Comparison of ENCODE assay signal across 10 cellular contexts in genomic region chr2:174595415-174595814, GRCh38. TPM values are rescaled to one million over a fixed set of nuclear protein-coding genes. Genes with fewer than 3 reads are reported as not detected.
DNase-seq lines count a peak whose midpoint lies in the region; ATAC-seq and TF ChIP-seq lines count a peak whose summit lies in the region.
"Had no signal": no experiment of that assay in that cellular context is flagged by ENCODE, and none has a peak within 500 bp of the region (broad histone marks: within the 10 kb centered on the region; RNA-seq: fewer than 3 reads in every experiment).

No MANE protein-coding gene starts in this region.

- intact Hi-C loops in CD14-positive monocyte (cut with micrococcal nuclease) = no loop called here
- intact Hi-C loops in activated CD8-positive, alpha-beta T cell treated with anti-CD3 and anti-CD28 coated beads for 36 hours (cut with micrococcal nuclease) = loop anchor here (10.0 kb wide), 1 partner anchor 101 kb away; no protein-coding TSS in a partner anchor

- no peak overlapping the region for H2AFZ ChIP-seq in neural progenitor cell (replicated peaks)

- H3K36me3 Mint-ChIP-seq in CD14-positive monocyte = peaks cover 51 to 52% of the 10 kb centered on the region in 2 donors
- H3K36me3 Mint-ChIP-seq in activated CD8-positive, alpha-beta T cell treated with anti-CD3 and anti-CD28 coated beads for 36 hours (ENCODE audit: low read depth) = peaks cover 79% of the 10 kb centered on the region
- H3K36me3 Mint-ChIP-seq in neural progenitor cell = peaks cover 4% of the 10 kb centered on the region

- CTCF ChIA-PET in activated CD8-positive, alpha-beta T cell treated with anti-CD3 and anti-CD28 coated beads for 36 hours (lab: Charles Lee) = interaction anchor here (0.6 to 9.1 kb wide), 10 partner anchors 8 to 124 kb away, joined by 3 to 102 read pairs (median 14); no protein-coding TSS in a partner anchor

- no peaks in the 10 kb centered on the region for H4K20me1 ChIP-seq in neural progenitor cell (ENCODE audit: low read depth)

- H3K27ac Mint-ChIP-seq in CD14-positive monocyte = peak overlapping the region; percentile 98 to 100 (median 100)
- H3K27ac Mint-ChIP-seq in activated CD8-positive, alpha-beta T cell treated with anti-CD3 and anti-CD28 coated beads for 36 hours = peak overlapping the region; percentile 100
- H3K27ac Mint-ChIP-seq in neural progenitor cell = no peak overlapping the region

- H3F3A ChIP-seq in neural progenitor cell (ENCODE audit: low read depth) = peaks cover 3% of the 10 kb centered on the region

- no peak overlapping the region for H3K4me2 ChIP-seq in neural progenitor cell

- H3K9me3 ChIP-seq in muscle layer of duodenum (ENCODE audit: control insufficient read depth in 1 of 2, low read length in 2 of 2) (no peaks in the 10 kb centered on the region), neural progenitor cell (ENCODE audit: low read depth) (no peaks in the 10 kb centered on the region)

- H3K27me3 ChIP-seq in muscle layer of duodenum (ENCODE audit: low read depth, low read length) (no peaks in the 10 kb centered on the region), neural progenitor cell (no peaks in the 10 kb centered on the region)

- no peaks in the 10 kb centered on the region for H3K79me2 ChIP-seq in neural progenitor cell (ENCODE audit: low read depth)

- no peak for TF ChIP-seq CTCF in CD14-positive monocyte (IDR thresholded peaks at IDR 0.05)
- TF ChIP-seq CTCF in activated CD8-positive, alpha-beta T cell treated with anti-CD3 and anti-CD28 coated beads for 36 hours (IDR thresholded peaks at IDR 0.05) = no peak
- TF ChIP-seq CTCF in neural progenitor cell (IDR thresholded peaks at IDR 0.05) = no peak

- H3K4me3 Mint-ChIP-seq in CD14-positive monocyte = peak overlapping the region; percentile 88 to 92
- H3K4me3 Mint-ChIP-seq in activated CD8-positive, alpha-beta T cell treated with anti-CD3 and anti-CD28 coated beads for 36 hours = peak overlapping the region; percentile 87
- no peak overlapping the region for H3K4me3 Mint-ChIP-seq in neural progenitor cell

- no peak overlapping the region for H3K9ac ChIP-seq in neural progenitor cell

- POLR2A ChIA-PET in activated CD8-positive, alpha-beta T cell treated with anti-CD3 and anti-CD28 coated beads for 36 hours (lab: Charles Lee) = interaction anchor here (0.6 to 12.4 kb wide), 11 partner anchors 12 to 109 kb away, joined by 3 to 198 read pairs (median 5); partner anchors contain the start of gene GPR155

- H3K4me1 ChIP-seq in muscle layer of duodenum (ENCODE audit: control insufficient read depth in 1 of 2, insufficient read depth in 2 of 2, low read length in 2 of 2) = peaks cover 11 to 30% of the 10 kb centered on the region in 2 donors
- peaks cover 20% of the 10 kb centered on the region for H3K4me1 ChIP-seq in neural progenitor cell

- H3K27ac ChIP-seq in muscle layer of duodenum (ENCODE audit: low read length) (peak overlapping the region; percentile 94), neural progenitor cell (no peak overlapping the region)

- ATAC-seq in GM21723 (IDR thresholded peaks at IDR 0.05; ENCODE audit: unreplicated experiment) (peak; percentile 25), GM21737 (IDR thresholded peaks at IDR 0.05; ENCODE audit: unreplicated experiment) (no peak)
- ATAC-seq in activated CD8-positive, alpha-beta T cell treated with anti-CD3 and anti-CD28 coated beads for 36 hours = peak; percentile 19

- peaks cover 0 to 8% (median 1%) of the 10 kb centered on the region in 3 donors for H3K27me3 Mint-ChIP-seq in CD14-positive monocyte (ENCODE audit: low read depth in 3 of 3)
- H3K27me3 Mint-ChIP-seq in activated CD8-positive, alpha-beta T cell treated with anti-CD3 and anti-CD28 coated beads for 36 hours = no peaks in the 10 kb centered on the region
- H3K27me3 Mint-ChIP-seq in neural progenitor cell (ENCODE audit: insufficient read depth, low read depth) = no peaks in the 10 kb centered on the region

- peaks cover 85% of the 10 kb centered on the region for H3K4me1 Mint-ChIP-seq in CD14-positive monocyte
- peaks cover 42% of the 10 kb centered on the region for H3K4me1 Mint-ChIP-seq in activated CD8-positive, alpha-beta T cell treated with anti-CD3 and anti-CD28 coated beads for 36 hours (ENCODE audit: low read depth)
- peaks cover 22% of the 10 kb centered on the region for H3K4me1 Mint-ChIP-seq in neural progenitor cell

- H3K9me3 Mint-ChIP-seq in CD14-positive monocyte = no peaks in the 10 kb centered on the region
- peaks cover 6% of the 10 kb centered on the region for H3K9me3 Mint-ChIP-seq in activated CD8-positive, alpha-beta T cell treated with anti-CD3 and anti-CD28 coated beads for 36 hours
- peaks cover 2% of the 10 kb centered on the region for H3K9me3 Mint-ChIP-seq in neural progenitor cell

- H3K4me3 ChIP-seq in muscle layer of duodenum (ENCODE audit: low read depth in 1 of 2, low read length in 2 of 2) (peak overlapping the region in 1 of 2 donors; percentile 30), neural progenitor cell (no peak overlapping the region)

- DNase-seq in CD14-positive monocyte (ENCODE audit: low spot score) (no peak), DMS79 (lab: John Stamatoyannopoulos, UW) (no peak), NCI-H345 treated with DMSO at 0.1 percent for 48 hours (lab: John Stamatoyannopoulos, UW; ENCODE audit: unreplicated experiment) (no peak), neural progenitor cell (ENCODE audit: low spot score) (no peak)
- DNase-seq in activated CD8-positive, alpha-beta T cell treated with anti-CD3 and anti-CD28 coated beads for 36 hours = no peak
- DNase-seq: COR-L47, NCI-H1694 treated with DMSO at 0.1 percent for 48 hours had no signal

- H3K36me3 ChIP-seq in muscle layer of duodenum (ENCODE audit: control insufficient read depth in 1 of 2, insufficient read depth in 2 of 2, low read length in 2 of 2) (peaks cover 0 to 5% of the 10 kb centered on the region in 2 donors), neural progenitor cell (no peaks in the 10 kb centered on the region)

RNA-seq across cellular contexts. Expression of gene WIPF1, which starts 2.2 kb away (rescaled TPM):
- 10 to 100 TPM; 43.9 to 74.3 TPM for polyA plus RNA-seq in CD14-positive monocyte
- total RNA-seq in activated CD8-positive, alpha-beta T cell treated with anti-CD3 and anti-CD28 coated beads for 36 hours = 100 to 1,000 TPM; 361 to 365 TPM
- 14.6 and 17.2 TPM in 2 replicates for total RNA-seq in neural progenitor cell (ENCODE audit: low replicate concordance)

Comparison
In these comparisons a context has a peak if more than half of its experiments do, and no peak if none do; other contexts are left out.
1. RNA of gene WIPF1, which starts 2.2 kb away (total RNA-seq): 361 to 365 TPM in activated CD8-positive, alpha-beta T cell treated with anti-CD3 and anti-CD28 coated beads for 36 hours; 14.6 to 17.2 TPM in neural progenitor cell; every median in the first group is over 10 times any median in the second.